In genomic region chr5:178730940-178731265, GRCh38 we compare ENCODE assay signal across 8 cellular contexts. TPM values are rescaled to one million over a fixed set of nuclear protein-coding genes. Genes with fewer than 3 reads are reported as not detected.
DNase-seq lines count a peak whose midpoint lies in the region; ATAC-seq and TF ChIP-seq lines count a peak whose summit lies in the region.

No MANE protein-coding gene starts in this region.

- H3K27me3 ChIP-seq in Karpas-422 (ENCODE audit: low read length), result no peaks in the 10 kb centered on the region

- H3K79me2 ChIP-seq in Karpas-422 (ENCODE audit: low read length), result no peaks in the 10 kb centered on the region; the same call in 1 of the 2 replicates

- H2AFZ ChIP-seq in Karpas-422 (ENCODE audit: low read length), result peak overlapping the region; percentile 99

- no peaks in the 10 kb centered on the region for H3K9me3 ChIP-seq in Karpas-422 (ENCODE audit: low read length)

- no peaks in the 10 kb centered on the region for H4K20me1 ChIP-seq in Karpas-422 (ENCODE audit: insufficient read depth, low read depth, low read length)

- intact Hi-C loops in MCF 10A (cut with micrococcal nuclease), result loop anchor here (1.0 kb wide), 8 partner anchors 56 to 763 kb away; partner anchors contain the start of gene ZNF354B

- H3K27ac Mint-ChIP-seq in MCF 10A (ENCODE audit: low read depth, unreplicated experiment) (peak overlapping the region; percentile 26), nephron (peak overlapping the region in 1 of 3 experiments; percentile 56)

- no peaks in the 10 kb centered on the region for H3K9me2 ChIP-seq in Karpas-422 (replicated peaks; ENCODE audit: insufficient read depth, low read length)

- H3K4me1 Mint-ChIP-seq in MCF 10A (ENCODE audit: insufficient read depth, unreplicated experiment) (peaks cover 8% of the 10 kb centered on the region), nephron (peaks cover 5% of the 10 kb centered on the region)

- H3K4me3 Mint-ChIP-seq in MCF 10A (ENCODE audit: unreplicated experiment), result peak overlapping the region; percentile 70
- H3K4me3 Mint-ChIP-seq in nephron, result peak overlapping the region; percentile 66 to 85 (median 80)

- ATAC-seq in HG02798 (IDR thresholded peaks at IDR 0.05; ENCODE audit: poor library complexity, unreplicated experiment), result no peak

- H3K9me3 Mint-ChIP-seq in MCF 10A (ENCODE audit: unreplicated experiment), result peaks cover 7% of the 10 kb centered on the region
- peaks cover 21% of the 10 kb centered on the region for H3K9me3 Mint-ChIP-seq in nephron

- H3K4me3 ChIP-seq in AG10803 (ENCODE audit: low read length), result 0 out of 2 replicates have a peak overlapping the region, but pooled peaks have one; percentile 5
- H3K4me3 ChIP-seq in Karpas-422 (ENCODE audit: low read length), result peak overlapping the region; percentile 41; the same call in 1 of the 2 replicates

- H3K27ac ChIP-seq in Karpas-422 (ENCODE audit: low read length), result no peak overlapping the region

- no peak for TF ChIP-seq CTCF in AG10803 (conservative IDR thresholded peaks at IDR 0.05; ENCODE audit: low read length)
- TF ChIP-seq CTCF in MCF 10A (IDR thresholded peaks at IDR 0.05; ENCODE audit: unreplicated experiment), result no peak
- no peak for TF ChIP-seq CTCF in nephron (IDR thresholded peaks at IDR 0.05; ENCODE audit: unreplicated experiment in 3 of 3)

- BruUV-seq in MCF 10A (replicated peaks; lab: Mats Ljungman, UMichigan), result no TSS peak

- H3K4me1 ChIP-seq in Karpas-422 (ENCODE audit: low read length), result peaks cover 7% of the 10 kb centered on the region

- H3K36me3 ChIP-seq in Karpas-422 (ENCODE audit: insufficient read depth, low read length), result peaks cover 4% of the 10 kb centered on the region; the same call in 1 of the 2 replicates

- POLR2A ChIA-PET in MCF 10A (lab: Yijun Ruan, JAX), result interaction anchor here (0.5 to 6.5 kb wide), 22 partner anchors 10 to 969 kb away, joined by 3 to 62 read pairs (median 3); partner anchors contain the start of genes CLK4 and ZNF354B

- H3K4me2 ChIP-seq in Karpas-422 (ENCODE audit: low read depth, low read length, poor library complexity, severe bottlenecking), result peak overlapping the region; percentile 61

- CTCF ChIA-PET in MCF 10A (lab: Yijun Ruan, JAX), result interaction anchor here (0.6 to 5.5 kb wide), 33 partner anchors 10 to 763 kb away, joined by 3 to 51 read pairs (median 4); no protein-coding TSS in a partner anchor

- H3K36me3 Mint-ChIP-seq in MCF 10A (ENCODE audit: insufficient read depth, unreplicated experiment) (peaks cover 27% of the 10 kb centered on the region), nephron (ENCODE audit: low read depth) (peaks cover 6% of the 10 kb centered on the region)

- H3K27me3 Mint-ChIP-seq in MCF 10A (ENCODE audit: insufficient read depth, unreplicated experiment) (no peaks in the 10 kb centered on the region), nephron (ENCODE audit: low read depth) (peaks cover 8% of the 10 kb centered on the region)

- H3K9ac ChIP-seq in Karpas-422 (ENCODE audit: low read length), result peak overlapping the region; percentile 33; the same call in 1 of the 2 replicates

- no peak for DNase-seq in AG10803 (ENCODE audit: low read depth)
- no peak for DNase-seq in Karpas-422
- DNase-seq in MCF 10A (ENCODE audit: unreplicated experiment), result no peak
- no peak for DNase-seq in NCI-H446 treated with DMSO at 0.1 percent for 48 hours (lab: John Stamatoyannopoulos, UW)
- no peak for DNase-seq in NCI-H1048 (lab: John Stamatoyannopoulos, UW)
- DNase-seq in NCI-H1436 (lab: John Stamatoyannopoulos, UW), result no peak

RNA-seq across cellular contexts. Expression of gene ZNF354A, which starts 0.4 kb away (rescaled TPM):
- 16.1 and 19.3 TPM in 2 replicates for total RNA-seq in Karpas-422 (2014; rRNA removed; shearing (Covaris generic); ENCODE audit: low replicate concordance)
- 24.3 and 24.8 TPM in 2 replicates for total RNA-seq in MCF 10A (2022)
